21 cellular contexts compared by ENCODE assay signal in the genomic region with DNA sequence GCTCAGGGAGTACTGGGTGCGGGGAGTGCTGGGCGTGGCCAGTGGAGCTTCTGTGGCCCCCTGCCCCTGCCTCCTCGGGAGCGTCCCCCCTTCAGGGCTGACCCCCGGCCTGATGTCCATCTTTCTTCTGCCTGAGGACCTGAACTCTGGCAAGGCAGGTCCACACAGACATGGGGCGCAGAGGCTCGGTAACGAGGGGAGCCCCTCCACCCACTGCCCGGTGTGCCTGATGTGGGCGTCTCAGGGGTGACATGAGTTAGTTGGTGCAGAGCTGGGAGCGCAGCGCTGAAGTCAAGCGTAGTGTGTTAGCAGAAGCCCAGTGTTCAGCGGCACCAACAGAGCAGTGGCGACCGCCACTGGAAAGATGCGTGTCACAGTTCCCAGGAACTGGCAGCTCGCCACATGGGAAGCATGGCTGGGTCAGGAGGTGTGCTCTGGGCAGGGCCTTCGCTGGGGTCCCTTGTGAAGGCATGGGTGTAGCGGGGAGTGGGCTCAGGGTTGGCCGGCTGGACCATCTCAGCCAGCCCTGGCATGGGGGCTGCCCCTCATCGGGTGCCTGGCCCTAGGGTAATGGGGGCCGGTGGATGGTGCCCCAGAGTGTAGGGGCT.
"Had no signal": no experiment of that assay in that cellular context is flagged by ENCODE, and none has a peak within 500 bp of the region (broad histone marks: within the 10 kb centered on the region; RNA-seq: fewer than 3 reads in every experiment).

No MANE protein-coding gene starts in this region.

- H3K27ac ChIP-seq: breast epithelium, neutrophil, parathyroid adenoma, thyroid gland had no signal

- H3K4me3 ChIP-seq: breast epithelium, thyroid gland had no signal

- ATAC-seq: activated CD4-positive, alpha-beta T cell treated with anti-CD3 and anti-CD28 coated beads for 36 hours had no signal

- FAIRE-seq: endometrium had no signal

- H3K27me3 ChIP-seq: breast epithelium, neutrophil, thyroid gland had no signal

- H3K36me3 ChIP-seq: breast epithelium had no signal

- DNase-seq: activated B cell treated with CpG ODN at 0.5 μM for 24 hours; activated CD4-positive, alpha-beta T cell treated with anti-CD3 and anti-CD28 coated beads for 36 hours; activated CD4-positive, alpha-beta T cell treated with anti-CD3 and anti-CD28 coated beads, Interleukin-2, amount 50 U/mL, for 4 hours; activated CD8-positive, alpha-beta memory T cell treated with anti-CD3 and anti-CD28 coated beads for 24 hours; activated CD8-positive, alpha-beta memory T cell treated with anti-CD3 and anti-CD28 coated beads, Interleukin-2, amount 50 U/mL, for 4 hours; activated naive CD4-positive, alpha-beta T cell; activated T-cell treated with anti-CD3 and anti-CD28 coated beads, Interleukin-2, amount 50 U/mL, for 24 hours; amniotic stem cell; cortex of kidney; foreskin fibroblast; immature natural killer cell; kidney glomerular epithelial cell; stimulated activated CD4-positive, alpha-beta T cell treated with anti-CD3 and anti-CD28 coated beads, Interleukin-2, amount 100 ng/mL, for 48 hours; stimulated activated CD8-positive, alpha-beta memory T cell treated with anti-CD3 and anti-CD28 coated beads, Interleukin-4, amount 100 ng/mL, for 48 hours; stimulated activated naive CD4-positive, alpha-beta T cell treated with Interleukin-2 at 50 U/mL for 16 hours; T1000; thyroid gland had no signal
